19 cellular contexts compared by ENCODE assay signal in the genomic region with DNA sequence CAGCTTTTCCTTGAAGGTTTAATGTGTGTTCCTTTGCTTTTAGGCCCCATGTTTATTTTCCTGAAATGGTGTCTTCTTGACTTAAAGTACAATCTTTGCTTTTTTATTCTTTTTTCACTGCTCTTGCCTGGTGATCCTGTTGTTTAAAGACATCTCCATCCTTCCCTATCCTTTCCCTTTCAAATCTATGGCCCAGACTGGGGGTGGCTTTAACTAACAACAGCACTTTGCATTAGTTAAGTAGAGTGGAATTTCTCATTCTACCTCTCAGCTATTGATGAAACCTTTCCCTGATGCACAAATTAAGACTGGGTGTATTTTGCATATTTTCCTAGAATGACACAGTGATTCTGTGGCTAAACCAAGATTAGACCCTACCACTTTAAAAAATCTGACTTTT.
DNase-seq lines count a peak whose midpoint lies in the region; ATAC-seq and TF ChIP-seq lines count a peak whose summit lies in the region.
"Had no signal": no experiment of that assay in that cellular context is flagged by ENCODE, and none has a peak within 500 bp of the region (broad histone marks: within the 10 kb centered on the region; RNA-seq: fewer than 3 reads in every experiment).

No MANE protein-coding gene starts in this region.

- H3K4me3 Mint-ChIP-seq in WTC11 = no peak overlapping the region
- H3K4me3 Mint-ChIP-seq: CD14-positive monocyte; CD4-positive, alpha-beta memory T cell; HFFc6; IgD-negative memory B cell had no signal

- H3K9me3 ChIP-seq in cardiac muscle cell (ENCODE audit: low read depth) = no peaks in the 10 kb centered on the region
- H3K9me3 ChIP-seq in iPS-20b (ENCODE audit: insufficient read depth, low read depth, low read length) = no peaks in the 10 kb centered on the region

- H3K4me1 ChIP-seq in cardiac muscle cell (ENCODE audit: low read depth) (peaks cover 58% of the 10 kb centered on the region), iPS-20b (ENCODE audit: insufficient read depth, low read length) (peaks cover 27% of the 10 kb centered on the region; the same call in 1 of the 2 replicates)
- H3K4me1 ChIP-seq: BLaER1 had no signal

- H3K27me3 ChIP-seq in cardiac muscle cell (no peaks in the 10 kb centered on the region), iPS-20b (ENCODE audit: insufficient read depth, low read length) (no peaks in the 10 kb centered on the region)
- H3K27me3 ChIP-seq: BLaER1 had no signal

- intact Hi-C loops in left ventricle myocardium superior (cut with micrococcal nuclease) = no loop called here

- ATAC-seq in left ventricle myocardium superior (no peak), WTC11 (peak; percentile 60)
- ATAC-seq: HepG2 had no signal

- H3K36me3 ChIP-seq in cardiac muscle cell (no peaks in the 10 kb centered on the region), iPS-20b (ENCODE audit: insufficient read depth, low read depth, low read length) (no peaks in the 10 kb centered on the region)
- H3K36me3 ChIP-seq: BLaER1 had no signal

- POLR2A ChIA-PET in WTC11 (lab: Charles Lee) = no interaction called here

- no peak overlapping the region for H3K4me3 ChIP-seq in cardiac muscle cell
- 0 out of 2 replicates have a peak overlapping the region, but pooled peaks have one; percentile 1 for H3K4me3 ChIP-seq in iPS-20b (ENCODE audit: low read length)
- H3K4me3 ChIP-seq: BLaER1 had no signal

- H3K27ac Mint-ChIP-seq in WTC11 = peak overlapping the region; percentile 15; the same call in 1 of the 2 replicates
- H3K27ac Mint-ChIP-seq: CD14-positive monocyte; CD4-positive, alpha-beta memory T cell; HFFc6 had no signal

- CTCF ChIA-PET in WTC11 (lab: Charles Lee) = no interaction called here

- H3K27ac ChIP-seq in cardiac muscle cell = peak overlapping the region; percentile 74
- no peak overlapping the region for H3K27ac ChIP-seq in iPS-20b (ENCODE audit: low read length)
- H3K27ac ChIP-seq: 22Rv1, BLaER1 had no signal

- TF ChIP-seq CTCF in cardiac muscle cell (IDR thresholded peaks at IDR 0.05; ENCODE audit: low read depth, low read length) (no peak), WTC11 (IDR thresholded peaks at IDR 0.05) (no peak)

- peaks cover 7% of the 10 kb centered on the region; the same call in 1 of the 2 replicates for H3K9me3 Mint-ChIP-seq in WTC11

- DNase-seq in cardiac muscle cell (ENCODE audit: low read depth in 1 of 2, low spot score in 1 of 2) (no peak), left ventricle myocardium superior (no peak), WTC11 (ENCODE audit: low spot score) (no peak), activated gamma-delta T cell (lab: John Stamatoyannopoulos, UW) (no peak), NCI-H1105 treated with DMSO at 0.1 percent for 48 hours (lab: John Stamatoyannopoulos, UW) (no peak)
- no peak for DNase-seq in stimulated activated CD4-positive, alpha-beta T cell treated with anti-CD3 and anti-CD28 coated beads, Interleukin-2, amount 100 ng/mL, for 24 hours
- DNase-seq: CD4-positive, alpha-beta memory T cell; DMS153; DMS79 treated with DMSO at 0.1 percent for 48 hours; GF-D8; HCEC 1CT; HFFc6; KBM-7 had no signal

- peaks cover 74% of the 10 kb centered on the region for H3K4me1 Mint-ChIP-seq in WTC11
- H3K4me1 Mint-ChIP-seq: CD14-positive monocyte; CD4-positive, alpha-beta memory T cell; IgD-negative memory B cell had no signal

- H3K9ac ChIP-seq in iPS-20b (ENCODE audit: low read depth, low read length) = no peak overlapping the region
- H3K9ac ChIP-seq: BLaER1 had no signal

- peaks cover 11% of the 10 kb centered on the region for H3K36me3 Mint-ChIP-seq in WTC11
- H3K36me3 Mint-ChIP-seq: CD14-positive monocyte; CD4-positive, alpha-beta memory T cell had no signal

- no peaks in the 10 kb centered on the region for H3K27me3 Mint-ChIP-seq in WTC11 (ENCODE audit: low read depth)

TF ChIP-seq in WTC11, 78 proteins besides CTCF, POLR2A, EP300 and RAD21:
- TF ChIP-seq IRF2 (CRISPR knock-in tag; IDR thresholded peaks at IDR 0.05; ENCODE audit: borderline replicate concordance, low read depth) (no peak), JAZF1 (CRISPR knock-in tag; IDR thresholded peaks at IDR 0.05) (no peak)
- TF ChIP-seq, protein P1, sequence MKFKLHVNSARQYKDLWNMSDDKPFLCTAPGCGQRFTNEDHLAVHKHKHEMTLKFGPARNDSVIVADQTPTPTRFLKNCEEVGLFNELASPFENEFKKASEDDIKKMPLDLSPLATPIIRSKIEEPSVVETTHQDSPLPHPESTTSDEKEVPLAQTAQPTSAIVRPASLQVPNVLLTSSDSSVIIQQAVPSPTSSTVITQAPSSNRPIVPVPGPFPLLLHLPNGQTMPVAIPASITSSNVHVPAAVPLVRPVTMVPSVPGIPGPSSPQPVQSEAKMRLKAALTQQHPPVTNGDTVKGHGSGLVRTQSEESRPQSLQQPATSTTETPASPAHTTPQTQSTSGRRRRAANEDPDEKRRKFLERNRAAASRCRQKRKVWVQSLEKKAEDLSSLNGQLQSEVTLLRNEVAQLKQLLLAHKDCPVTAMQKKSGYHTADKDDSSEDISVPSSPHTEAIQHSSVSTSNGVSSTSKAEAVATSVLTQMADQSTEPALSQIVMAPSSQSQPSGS (CRISPR knock-in tag; IDR thresholded peaks at IDR 0.05; ENCODE audit: borderline replicate concordance, low read depth) = no peak
- TF ChIP-seq, protein P2, sequence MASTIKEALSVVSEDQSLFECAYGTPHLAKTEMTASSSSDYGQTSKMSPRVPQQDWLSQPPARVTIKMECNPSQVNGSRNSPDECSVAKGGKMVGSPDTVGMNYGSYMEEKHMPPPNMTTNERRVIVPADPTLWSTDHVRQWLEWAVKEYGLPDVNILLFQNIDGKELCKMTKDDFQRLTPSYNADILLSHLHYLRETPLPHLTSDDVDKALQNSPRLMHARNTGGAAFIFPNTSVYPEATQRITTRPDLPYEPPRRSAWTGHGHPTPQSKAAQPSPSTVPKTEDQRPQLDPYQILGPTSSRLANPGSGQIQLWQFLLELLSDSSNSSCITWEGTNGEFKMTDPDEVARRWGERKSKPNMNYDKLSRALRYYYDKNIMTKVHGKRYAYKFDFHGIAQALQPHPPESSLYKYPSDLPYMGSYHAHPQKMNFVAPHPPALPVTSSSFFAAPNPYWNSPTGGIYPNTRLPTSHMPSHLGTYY (CRISPR knock-in tag; IDR thresholded peaks at IDR 0.05) = no peak
